In genomic region chr2:19377717-19378116, GRCh38 we compare ENCODE assay signal across 29 cellular contexts. TPM values are rescaled to one million over a fixed set of nuclear protein-coding genes. Genes with fewer than 3 reads are reported as not detected.
A peak's percentile ranks its signal among the peaks of the same experiment; 100 is the strongest.
DNase-seq lines count a peak whose midpoint lies in the region; ATAC-seq and TF ChIP-seq lines count a peak whose summit lies in the region.
"Had no signal": no experiment of that assay in that cellular context is flagged by ENCODE, and none has a peak within 500 bp of the region (broad histone marks: within the 10 kb centered on the region; RNA-seq: fewer than 3 reads in every experiment).

No MANE protein-coding gene starts in this region.

- H3K27ac Mint-ChIP-seq in HFFc6 (no peak overlapping the region), WTC11 (no peak overlapping the region)
- H3K27ac Mint-ChIP-seq: activated CD4-positive, alpha-beta T cell treated with anti-CD3 and anti-CD28 coated beads for 36 hours; activated naive CD8-positive, alpha-beta T cell treated with anti-CD3 and anti-CD28 coated beads, Interleukin-2, amount 50 U/mL, for 24 hours; IgD-negative memory B cell; mesothelial cell of epicardium; natural killer cell had no signal

- intact Hi-C loops in sigmoid colon (cut with DNase I): no loop called here

- H3K4me3 ChIP-seq in GM12864 (ENCODE audit: low read depth, low read length): no peak overlapping the region
- H3K4me3 ChIP-seq in kidney epithelial cell (ENCODE audit: low read depth, low read length): no peak overlapping the region
- H3K4me3 ChIP-seq in sigmoid colon: no peak overlapping the region
- H3K4me3 ChIP-seq: HAP-1, hepatocyte, left ventricle myocardium inferior, MG63, Peyer's patch, thoracic aorta, uterus had no signal

- H3K4me3 Mint-ChIP-seq in HFFc6 (no peak overlapping the region), WTC11 (no peak overlapping the region)
- H3K4me3 Mint-ChIP-seq: activated CD4-positive, alpha-beta T cell treated with anti-CD3 and anti-CD28 coated beads for 36 hours; activated naive CD8-positive, alpha-beta T cell treated with anti-CD3 and anti-CD28 coated beads, Interleukin-2, amount 50 U/mL, for 24 hours; IgD-negative memory B cell; mesothelial cell of epicardium; natural killer cell had no signal

- H3K27me3 ChIP-seq in kidney epithelial cell (ENCODE audit: control insufficient read depth, insufficient read depth, low read length) (no peaks in the 10 kb centered on the region), sigmoid colon (no peaks in the 10 kb centered on the region)
- H3K27me3 ChIP-seq: hepatocyte, MG63, Peyer's patch, uterus had no signal

- CTCF ChIA-PET in WTC11 (lab: Charles Lee): interaction anchor here (0.5 to 2.0 kb wide), 25 partner anchors 9 to 990 kb away, joined by 3 to 15 read pairs (median 4); partner anchors contain the start of gene OSR1

- H3K36me3 Mint-ChIP-seq in HFFc6 (ENCODE audit: low read depth) (no peaks in the 10 kb centered on the region), WTC11 (no peaks in the 10 kb centered on the region)
- H3K36me3 Mint-ChIP-seq: IgD-negative memory B cell, mesothelial cell of epicardium, natural killer cell had no signal

- H3K9me3 ChIP-seq in sigmoid colon: no peaks in the 10 kb centered on the region
- H3K9me3 ChIP-seq: HAP-1, MG63, Peyer's patch, thoracic aorta, uterus had no signal

- H3K4me1 Mint-ChIP-seq in HFFc6 (ENCODE audit: low read depth): no peaks in the 10 kb centered on the region
- peaks cover 4% of the 10 kb centered on the region for H3K4me1 Mint-ChIP-seq in WTC11
- H3K4me1 Mint-ChIP-seq: activated CD4-positive, alpha-beta T cell treated with anti-CD3 and anti-CD28 coated beads for 36 hours; activated naive CD8-positive, alpha-beta T cell treated with anti-CD3 and anti-CD28 coated beads, Interleukin-2, amount 50 U/mL, for 24 hours; IgD-negative memory B cell; mesothelial cell of epicardium; natural killer cell had no signal

- H3K4me1 ChIP-seq in sigmoid colon: peaks cover 0 to 22% (median 14%) of the 10 kb centered on the region in 4 donors
- H3K4me1 ChIP-seq: HAP-1, left ventricle myocardium inferior, Peyer's patch, uterus had no signal

- TF ChIP-seq EP300 in sigmoid colon (IDR thresholded peaks at IDR 0.05): no peak

- H3K27me3 Mint-ChIP-seq in HFFc6 (ENCODE audit: insufficient read depth) (peaks cover 22% of the 10 kb centered on the region), WTC11 (ENCODE audit: low read depth) (no peaks in the 10 kb centered on the region)

- H3K36me3 ChIP-seq in kidney epithelial cell (ENCODE audit: control insufficient read depth, insufficient read depth, low read length): no peaks in the 10 kb centered on the region
- no peaks in the 10 kb centered on the region for H3K36me3 ChIP-seq in sigmoid colon
- H3K36me3 ChIP-seq: HAP-1, left ventricle myocardium inferior, MG63, Peyer's patch, thoracic aorta, uterus had no signal

- no peaks in the 10 kb centered on the region for H3K9me3 Mint-ChIP-seq in HFFc6
- peaks cover 21% of the 10 kb centered on the region for H3K9me3 Mint-ChIP-seq in WTC11
- H3K9me3 Mint-ChIP-seq: activated naive CD8-positive, alpha-beta T cell treated with anti-CD3 and anti-CD28 coated beads, Interleukin-2, amount 50 U/mL, for 24 hours; IgD-negative memory B cell; natural killer cell had no signal

- H3K27ac ChIP-seq in sigmoid colon: no peak overlapping the region
- H3K27ac ChIP-seq: hepatocyte, left ventricle myocardium inferior, Peyer's patch, thoracic aorta, uterus had no signal

- no peak for TF ChIP-seq POLR2A in sigmoid colon (IDR thresholded peaks at IDR 0.05)

- POLR2A ChIA-PET in WTC11 (lab: Charles Lee): no interaction called here

- DNase-seq in GM12864 (ENCODE audit: low read depth) (no peak), HFFc6 (no peak), WTC11 (ENCODE audit: low spot score) (no peak), kidney epithelial cell (ENCODE audit: low read depth) (no peak), OCI-M2 (lab: John Stamatoyannopoulos, UW; ENCODE audit: unreplicated experiment) (no peak), sigmoid colon (no peak), NCI-H146 treated with DMSO at 0.1 percent for 48 hours (lab: John Stamatoyannopoulos, UW; ENCODE audit: unreplicated experiment) (no peak)
- DNase-seq in stimulated activated CD4-positive, alpha-beta T cell treated with anti-CD3 and anti-CD28 coated beads, Interleukin-2, amount 100 ng/mL, for 48 hours: no peak
- DNase-seq: activated CD4-positive, alpha-beta T cell treated with anti-CD3 and anti-CD28 coated beads for 36 hours; activated gamma-delta T cell; activated naive CD8-positive, alpha-beta T cell treated with anti-CD3 and anti-CD28 coated beads, Interleukin-2, amount 50 U/mL, for 24 hours; activated T-cell treated with anti-CD3 and anti-CD28 coated beads, Interleukin-2, amount 50 U/mL, for 1 hour; C1 segment of cervical spinal cord; effector memory CD4-positive, alpha-beta T cell; left ventricle myocardium inferior; MG63; natural killer cell; NCI-H1417 treated with DMSO at 0.1 percent for 48 hours; NCI-H2107; NCI-H510A treated with DMSO at 0.1 percent for 48 hours; Peyer's patch; stimulated activated naive CD8-positive, alpha-beta T cell treated with anti-CD3 and anti-CD28 coated beads, Interleukin-15, Interleukin-2, amounts not matched to agents 100 U/mL and 50 U/mL, for 24 hours; uterus had no signal

- WGBS in sigmoid colon, 2 donors: 89 to 90% methylated on average over 3 of the region's 3 CpGs

- TF ChIP-seq CTCF in GM12864 (IDR thresholded peaks at IDR 0.05; ENCODE audit: low read depth, low read length, missing control alignments) (peak; percentile 23), HFFc6 (IDR thresholded peaks at IDR 0.05) (peak; percentile 50), WTC11 (IDR thresholded peaks at IDR 0.05) (no peak), kidney epithelial cell (IDR thresholded peaks at IDR 0.05; ENCODE audit: insufficient read depth, low read length, poor library complexity, severe bottlenecking) (peak; percentile 9), sigmoid colon (IDR thresholded peaks at IDR 0.05) (no peak)

- peak; percentile 84 for ATAC-seq in WTC11
- ATAC-seq: activated CD4-positive, alpha-beta T cell treated with anti-CD3 and anti-CD28 coated beads for 36 hours; activated naive CD8-positive, alpha-beta T cell treated with anti-CD3 and anti-CD28 coated beads, Interleukin-2, amount 50 U/mL, for 24 hours; natural killer cell; stimulated activated naive CD8-positive, alpha-beta T cell treated with anti-CD3 and anti-CD28 coated beads, Interleukin-15, Interleukin-2, amounts not matched to agents 100 U/mL and 50 U/mL, for 24 hours had no signal

TF ChIP-seq in WTC11, 78 proteins besides CTCF, POLR2A, EP300 and RAD21 (continues in another document):
- TF ChIP-seq RELA (CRISPR knock-in tag; IDR thresholded peaks at IDR 0.05; ENCODE audit: borderline replicate concordance): no peak
- no peak for TF ChIP-seq JAZF1 (CRISPR knock-in tag; IDR thresholded peaks at IDR 0.05)
- TF ChIP-seq ZNF281 (CRISPR knock-in tag; IDR thresholded peaks at IDR 0.05): no peak
- TF ChIP-seq, protein P1, sequence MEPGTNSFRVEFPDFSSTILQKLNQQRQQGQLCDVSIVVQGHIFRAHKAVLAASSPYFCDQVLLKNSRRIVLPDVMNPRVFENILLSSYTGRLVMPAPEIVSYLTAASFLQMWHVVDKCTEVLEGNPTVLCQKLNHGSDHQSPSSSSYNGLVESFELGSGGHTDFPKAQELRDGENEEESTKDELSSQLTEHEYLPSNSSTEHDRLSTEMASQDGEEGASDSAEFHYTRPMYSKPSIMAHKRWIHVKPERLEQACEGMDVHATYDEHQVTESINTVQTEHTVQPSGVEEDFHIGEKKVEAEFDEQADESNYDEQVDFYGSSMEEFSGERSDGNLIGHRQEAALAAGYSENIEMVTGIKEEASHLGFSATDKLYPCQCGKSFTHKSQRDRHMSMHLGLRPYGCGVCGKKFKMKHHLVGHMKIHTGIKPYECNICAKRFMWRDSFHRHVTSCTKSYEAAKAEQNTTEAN (CRISPR knock-in tag; IDR thresholded peaks at IDR 0.05): no peak
- no peak for TF ChIP-seq TCF7 (CRISPR knock-in tag; IDR thresholded peaks at IDR 0.05; ENCODE audit: low read depth)
- no peak for TF ChIP-seq FOXJ3 (CRISPR knock-in tag; IDR thresholded peaks at IDR 0.05; ENCODE audit: borderline replicate concordance)
- TF ChIP-seq FOXP1 (CRISPR knock-in tag; IDR thresholded peaks at IDR 0.05; ENCODE audit: borderline replicate concordance): no peak
- no peak for TF ChIP-seq ELF4 (CRISPR knock-in tag; IDR thresholded peaks at IDR 0.05; ENCODE audit: low read depth)
- no peak for TF ChIP-seq GTF2I (CRISPR knock-in tag; conservative IDR thresholded peaks at IDR 0.05)
- TF ChIP-seq MYBL2 (CRISPR knock-in tag; IDR thresholded peaks at IDR 0.05): no peak

RNA-seq across cellular contexts. Expression of gene OSR1, which starts 19.3 kb away (rescaled TPM):
- 10 to 100 TPM in 4 of 6 experiments, 1 to 10 TPM in 2; 5.4 to 11.9 (median 11.1) TPM for total RNA-seq in HFFc6 (2021; fragmentation: NEBNext Ultra II Directional; extraction: Animal tissue kit (Norgen Biotek cat#: 25700))
- total RNA-seq in WTC11 (2021) (0.22 to 0.55 TPM (median 0.27 TPM) in 3 replicates), kidney epithelial cell (0.04 TPM in 1 of 2 replicates, not detected in the other), sigmoid colon (10 to 100 TPM in 3 of 4 donors, 1 to 10 TPM in 1; 7.8 to 33.0 (median 19.7) TPM)
- polyA plus RNA-seq in sigmoid colon: 1 to 10 TPM in 2 of 3 donors, under 1 TPM in 1; 0.69 to 6.2 (median 3.0) TPM
- total RNA-seq: activated CD4-positive, alpha-beta T cell treated with anti-CD3 and anti-CD28 coated beads for 36 hours; natural killer cell; T-helper 1 cell treated with Interleukin-12 subunit alpha and Interleukin-12 subunit beta and Interleukin-4 antibody, amounts not matched to agents 30 ng/mL and 1 ng/mL, for 36 hours had no signal
- polyA plus RNA-seq: IgD-negative memory B cell had no signal

Comparison
In these comparisons a context has a peak if more than half of its experiments do, and no peak if none do; other contexts are left out.
1. CTCF ChIP-seq: peak in GM12864 (single experiment), HFFc6 (single experiment) and kidney epithelial cell (single experiment); none in WTC11 (single experiment) and sigmoid colon (0 of 4).